ENCODE assay signal across 15 cellular contexts in genomic region chr19:55389386-55390317, GRCh38. TPM values are rescaled to one million over a fixed set of nuclear protein-coding genes. Genes with fewer than 3 reads are reported as not detected.
A peak's percentile ranks its signal among the peaks of the same experiment; 100 is the strongest.
DNase-seq lines count a peak whose midpoint lies in the region; ATAC-seq and TF ChIP-seq lines count a peak whose summit lies in the region.
"Had no signal": no experiment of that assay in that cellular context is flagged by ENCODE, and none has a peak within 500 bp of the region (broad histone marks: within the 10 kb centered on the region; RNA-seq: fewer than 3 reads in every experiment).

No MANE protein-coding gene starts in this region.

- H3K9ac ChIP-seq in iPS-15b (ENCODE audit: low read depth, low read length): peak overlapping the region; percentile 12

- peak; percentile 16 for TF ChIP-seq POLR2A in GM10847 (IDR thresholded peaks at IDR 0.05; ENCODE audit: extremely low read depth, insufficient read length)

- peaks cover 41% of the 10 kb centered on the region for H3K36me3 Mint-ChIP-seq in WTC11

- H3K27me3 Mint-ChIP-seq in WTC11 (ENCODE audit: low read depth): no peaks in the 10 kb centered on the region

- H3K27ac Mint-ChIP-seq in WTC11: peak overlapping the region; percentile 51

- ATAC-seq in WTC11 (no peak), GM21423 (IDR thresholded peaks at IDR 0.05; ENCODE audit: unreplicated experiment) (no peak)
- ATAC-seq: upper lobe of right lung had no signal

- CTCF ChIA-PET in WTC11 (lab: Charles Lee): interaction anchor here (0.9 to 2.1 kb wide), 4 partner anchors 10 to 63 kb away, joined by 3 to 8 read pairs (median 6); no protein-coding TSS in a partner anchor

- no peak overlapping the region for H3K4me3 ChIP-seq in iPS-15b (ENCODE audit: low read depth, low read length)
- H3K4me3 ChIP-seq: SJSA1, skin epidermis, upper lobe of right lung had no signal

- TF ChIP-seq CTCF in 22Rv1 (IDR thresholded peaks at IDR 0.05): no peak
- no peak for TF ChIP-seq CTCF in WTC11 (IDR thresholded peaks at IDR 0.05)

- peak overlapping the region; percentile 98 for H3K27ac ChIP-seq in 22Rv1
- H3K27ac ChIP-seq: brain microvascular endothelial cell, SJSA1, skin epidermis, upper lobe of right lung had no signal

- H3K9me3 Mint-ChIP-seq in WTC11: no peaks in the 10 kb centered on the region

- H3K27me3 ChIP-seq in iPS-15b (ENCODE audit: control insufficient read depth, insufficient read depth, low read length): no peaks in the 10 kb centered on the region
- H3K27me3 ChIP-seq: brain microvascular endothelial cell, SJSA1, upper lobe of right lung had no signal

- peak overlapping the region; percentile 13 for H3K4me3 Mint-ChIP-seq in WTC11

- no peaks in the 10 kb centered on the region for H3K9me3 ChIP-seq in iPS-15b (ENCODE audit: control insufficient read depth, insufficient read depth, low read length)
- H3K9me3 ChIP-seq: SJSA1, upper lobe of right lung had no signal

- POLR2A ChIA-PET in WTC11 (lab: Charles Lee): interaction anchor here (1.1 to 2.3 kb wide), 3 partner anchors 11 to 50 kb away, joined by 4 to 6 read pairs (median 5); partner anchors contain the start of genes KMT5C and UBE2S

- peaks cover 17% of the 10 kb centered on the region for H3K4me1 ChIP-seq in iPS-15b (ENCODE audit: control insufficient read depth, insufficient read depth, low read length)

- peaks cover 67% of the 10 kb centered on the region for H3K4me1 Mint-ChIP-seq in WTC11

- H3K36me3 ChIP-seq in iPS-15b (ENCODE audit: control insufficient read depth, insufficient read depth, low read length): peaks cover 40% of the 10 kb centered on the region

- DNase-seq in WTC11 (ENCODE audit: low spot score): no peak
- no peak for DNase-seq in SKM-1 treated with dmso at 0.1 percent for 144 hours (lab: John Stamatoyannopoulos, UW; ENCODE audit: unreplicated experiment)
- DNase-seq in globus pallidus (ENCODE audit: low spot score): no peak
- no peak for DNase-seq in NCI-H1105 treated with DMSO at 0.1 percent for 48 hours (lab: John Stamatoyannopoulos, UW)
- DNase-seq: C1 segment of cervical spinal cord, NCI-H1048, NCI-H526 treated with DMSO at 0.1 percent for 48 hours, upper lobe of right lung had no signal

TF ChIP-seq in WTC11, 78 proteins besides CTCF, POLR2A, EP300 and RAD21 (continues in another document):
- no peak for TF ChIP-seq JAZF1 (CRISPR knock-in tag; IDR thresholded peaks at IDR 0.05)
- TF ChIP-seq CDX4 (CRISPR knock-in tag; IDR thresholded peaks at IDR 0.05; ENCODE audit: borderline replicate concordance): no peak
- TF ChIP-seq ZNF219 (CRISPR knock-in tag; IDR thresholded peaks at IDR 0.05; ENCODE audit: borderline replicate concordance): 0 out of 2 replicates have a peak, but pooled peaks have one; percentile 15
- TF ChIP-seq RELA (CRISPR knock-in tag; IDR thresholded peaks at IDR 0.05; ENCODE audit: borderline replicate concordance): no peak
- no peak for TF ChIP-seq SOX15 (CRISPR knock-in tag; IDR thresholded peaks at IDR 0.05)
- no peak for TF ChIP-seq NR1H2 (CRISPR knock-in tag; IDR thresholded peaks at IDR 0.05)
- TF ChIP-seq ATF2 (CRISPR knock-in tag; IDR thresholded peaks at IDR 0.05; ENCODE audit: borderline replicate concordance, low read depth): no peak
- no peak for TF ChIP-seq ZNF396 (CRISPR knock-in tag; IDR thresholded peaks at IDR 0.05; ENCODE audit: borderline replicate concordance)
- 0 out of 2 replicates have a peak, but pooled peaks have one; percentile 10 for TF ChIP-seq PRDM15 (CRISPR knock-in tag; IDR thresholded peaks at IDR 0.05)
- no peak for TF ChIP-seq ETV6 (CRISPR knock-in tag; IDR thresholded peaks at IDR 0.05)
- TF ChIP-seq GRHL2 (CRISPR knock-in tag; IDR thresholded peaks at IDR 0.05; ENCODE audit: insufficient replicate concordance, severe bottlenecking): no peak
- TF ChIP-seq IRF1 (CRISPR knock-in tag; IDR thresholded peaks at IDR 0.05): 0 out of 2 replicates have a peak, but pooled peaks have one; percentile 55
- no peak for TF ChIP-seq ZNF532 (CRISPR knock-in tag; IDR thresholded peaks at IDR 0.05; ENCODE audit: borderline replicate concordance)

RNA-seq across cellular contexts. Expression of gene RPL28, which starts 3.9 kb away (rescaled TPM):
- total RNA-seq in WTC11 (2021): 2,505 to 2,895 TPM (median 2,837 TPM) in 3 replicates

RNA-seq across cellular contexts. Expression of gene TMEM238, which starts 5.6 kb away (rescaled TPM):
- 5.8 to 8.3 TPM (median 6.5 TPM) in 3 replicates for total RNA-seq in WTC11 (2021)
- total RNA-seq: SJSA1 had no signal

RNA-seq across cellular contexts. Expression of gene TMEM190, which starts 13.0 kb away (rescaled TPM):
- 0.33 to 2.6 TPM (median 0.82 TPM) in 3 replicates for total RNA-seq in WTC11 (2021)
- total RNA-seq: SJSA1, upper lobe of right lung had no signal

RNA-seq across cellular contexts. Expression of gene UBE2S, which starts 17.9 kb away (rescaled TPM):
- total RNA-seq in WTC11 (2021): 442 to 516 TPM (median 467 TPM) in 3 replicates

RNA-seq across cellular contexts. Expression of gene IL11, which starts 19.4 kb away (rescaled TPM):
- 1.2 to 1.8 TPM (median 1.6 TPM) in 3 replicates for total RNA-seq in WTC11 (2021)
